16 cellular contexts compared by ENCODE assay signal in the genomic region with DNA sequence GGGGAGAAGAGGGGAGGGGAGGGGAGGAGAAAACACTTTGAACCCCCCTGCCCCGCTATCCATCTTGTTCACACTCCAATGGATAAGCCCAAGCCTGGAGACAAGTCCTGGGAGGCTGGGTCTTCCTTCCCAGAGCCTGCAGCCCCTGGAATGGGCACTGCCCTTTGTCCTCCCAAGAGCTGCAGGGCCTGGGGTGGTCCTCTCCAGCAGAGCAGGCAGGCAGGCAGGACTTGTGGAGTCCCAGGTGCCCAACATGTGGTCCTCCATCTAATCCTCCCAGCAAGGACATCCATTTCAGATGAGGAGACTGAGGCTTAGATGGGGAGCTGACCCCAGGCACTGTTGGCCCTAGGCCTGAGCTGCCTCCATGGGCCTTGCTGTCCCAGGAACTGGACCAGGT. TPM values are rescaled to one million over a fixed set of nuclear protein-coding genes. Genes with fewer than 3 reads are reported as not detected.
DNase-seq lines count a peak whose midpoint lies in the region; TF ChIP-seq lines count a peak whose summit lies in the region.
"Had no signal": no experiment of that assay in that cellular context is flagged by ENCODE, and none has a peak within 500 bp of the region (broad histone marks: within the 10 kb centered on the region; RNA-seq: fewer than 3 reads in every experiment).

No MANE protein-coding gene starts in this region.

- H3K79me2 ChIP-seq in mammary epithelial cell (ENCODE audit: insufficient read depth, low read length) (no peaks in the 10 kb centered on the region), osteoblast (ENCODE audit: insufficient read depth, low read length) (no peaks in the 10 kb centered on the region)

- H3K9me3 ChIP-seq in breast epithelium (no peaks in the 10 kb centered on the region), mammary epithelial cell (replicated peaks; ENCODE audit: insufficient read depth, low read length) (no peaks in the 10 kb centered on the region), osteoblast (ENCODE audit: low read depth, low read length) (no peaks in the 10 kb centered on the region)
- H3K9me3 ChIP-seq: BLaER1 had no signal

- H3K4me1 ChIP-seq in breast epithelium (peaks cover 0 to 8% of the 10 kb centered on the region in 2 donors), mammary epithelial cell (ENCODE audit: insufficient read depth, low read length) (peaks cover 16% of the 10 kb centered on the region), osteoblast (ENCODE audit: insufficient read depth, low read length) (peaks cover 11% of the 10 kb centered on the region)

- H3K36me3 Mint-ChIP-seq in chondrocyte (ENCODE audit: low read depth) (peaks cover 1% of the 10 kb centered on the region), CD14-positive monocyte (no peaks in the 10 kb centered on the region)

- dilution Hi-C loops in mammary epithelial cell (cut with HindIII; ENCODE audit: low sequenced_read_pairs), result no loop called here

- in situ Hi-C loops in mammary epithelial cell (cut with MboI; ENCODE audit: low sequenced_read_pairs in 2 of 2), result loop anchor here in 1 of 2 donors (25.0 kb wide), 1 partner anchor 322 kb away; no protein-coding TSS in a partner anchor
- in situ Hi-C loops in brain microvascular endothelial cell (cut with HindIII; ENCODE audit: low pct_ligation_motif_present, low sequenced_read_pairs), result no loop called here

- TF ChIP-seq POLR2A in breast epithelium (IDR thresholded peaks at IDR 0.05), result no peak

- no peak overlapping the region for H3K4me2 ChIP-seq in mammary epithelial cell (ENCODE audit: insufficient read depth, low read depth, low read length)
- no peak overlapping the region for H3K4me2 ChIP-seq in osteoblast (ENCODE audit: insufficient read depth, low read length)
- H3K4me2 ChIP-seq: BLaER1 had no signal

- H3K27me3 ChIP-seq in breast epithelium (no peaks in the 10 kb centered on the region), mammary epithelial cell (ENCODE audit: insufficient read depth, low read length) (no peaks in the 10 kb centered on the region), osteoblast (ENCODE audit: insufficient read depth, low read length) (no peaks in the 10 kb centered on the region), brain microvascular endothelial cell (replicated peaks) (no peaks in the 10 kb centered on the region)
- H3K27me3 ChIP-seq: BLaER1 had no signal

- H3K4me1 Mint-ChIP-seq in chondrocyte (ENCODE audit: low read depth), result peaks cover 9% of the 10 kb centered on the region
- peaks cover 22% of the 10 kb centered on the region for H3K4me1 Mint-ChIP-seq in CD14-positive monocyte

- CTCF ChIA-PET in mammary epithelial cell (lab: Charles Lee; ENCODE audit: low non-redundant PET), result no interaction called here

- TF ChIP-seq CTCF in breast epithelium (IDR thresholded peaks at IDR 0.05), result no peak
- no peak for TF ChIP-seq CTCF in mammary epithelial cell (conservative IDR thresholded peaks at IDR 0.05 in 1 of 2, IDR thresholded peaks at IDR 0.05 in 1 of 2; ENCODE audit: extremely low read depth in 1 of 2, insufficient read depth in 1 of 2, low read depth in 1 of 2, low read length in 2 of 2)
- TF ChIP-seq CTCF in chondrocyte (IDR thresholded peaks at IDR 0.05), result no peak
- no peak for TF ChIP-seq CTCF in osteoblast (IDR thresholded peaks at IDR 0.05; ENCODE audit: extremely low read depth, low read depth, low read length)
- TF ChIP-seq CTCF in CD14-positive monocyte (IDR thresholded peaks at IDR 0.05), result no peak
- no peak for TF ChIP-seq CTCF in brain microvascular endothelial cell (IDR thresholded peaks at IDR 0.05; ENCODE audit: low read depth, low read length, missing control alignments)

- BruUV-seq in mammary epithelial cell (replicated peaks; lab: Mats Ljungman, UMichigan), result no TSS peak

- H3K27ac ChIP-seq in breast epithelium, result peak overlapping the region; percentile 52 to 81
- no peak overlapping the region for H3K27ac ChIP-seq in mammary epithelial cell (ENCODE audit: insufficient read depth, low read depth, low read length)
- no peak overlapping the region for H3K27ac ChIP-seq in osteoblast (ENCODE audit: low read depth, low read length)
- no peak overlapping the region for H3K27ac ChIP-seq in brain microvascular endothelial cell
- H3K27ac ChIP-seq: BLaER1 had no signal

- H3K27ac Mint-ChIP-seq in chondrocyte (ENCODE audit: unreplicated experiment) (no peak overlapping the region), CD14-positive monocyte (no peak overlapping the region)
- H3K27ac Mint-ChIP-seq: CD4-positive, alpha-beta T cell had no signal

- DNase-seq in breast epithelium (ENCODE audit: low spot score in 2 of 2), result no peak
- no peak for DNase-seq in mammary epithelial cell
- peak; percentile 64 for DNase-seq in chondrocyte (ENCODE audit: low spot score)
- peak; percentile 4 for DNase-seq in osteoblast (ENCODE audit: insufficient read length, low spot score, missing footprints)
- DNase-seq in CD14-positive monocyte (ENCODE audit: low spot score), result no peak
- no peak for DNase-seq in brain microvascular endothelial cell
- no peak for DNase-seq in SK-N-DZ (ENCODE audit: low spot score)
- DNase-seq: 8988T; AML-193; Calu3; CD4-positive, alpha-beta T cell; DMS79 had no signal

- intact Hi-C loops in breast epithelium (cut with DNase I; ENCODE audit: low total_unique reads), result no loop called here
- intact Hi-C loops in mammary epithelial cell (cut with micrococcal nuclease), result no loop called here
- intact Hi-C loops in CD14-positive monocyte (cut with micrococcal nuclease), result no loop called here

- H3K4me3 Mint-ChIP-seq in chondrocyte (ENCODE audit: unreplicated experiment) (no peak overlapping the region), CD14-positive monocyte (no peak overlapping the region)
- H3K4me3 Mint-ChIP-seq: CD4-positive, alpha-beta T cell had no signal

- H3K9ac ChIP-seq in mammary epithelial cell (ENCODE audit: insufficient read depth, low read length), result no peak overlapping the region
- H3K9ac ChIP-seq: BLaER1 had no signal

- no peaks in the 10 kb centered on the region for H3K36me3 ChIP-seq in breast epithelium
- no peaks in the 10 kb centered on the region for H3K36me3 ChIP-seq in mammary epithelial cell (ENCODE audit: insufficient read depth, low read length)
- no peaks in the 10 kb centered on the region for H3K36me3 ChIP-seq in osteoblast (ENCODE audit: insufficient read depth, low read length)
- H3K36me3 ChIP-seq in brain microvascular endothelial cell (replicated peaks), result no peaks in the 10 kb centered on the region
- H3K36me3 ChIP-seq: BLaER1 had no signal

- H3K9me3 Mint-ChIP-seq in chondrocyte (ENCODE audit: low read depth) (no peaks in the 10 kb centered on the region), CD14-positive monocyte (no peaks in the 10 kb centered on the region)
- H3K9me3 Mint-ChIP-seq: CD4-positive, alpha-beta T cell had no signal

- H2AFZ ChIP-seq in mammary epithelial cell (ENCODE audit: low read depth, low read length), result no peak overlapping the region
- no peak overlapping the region for H2AFZ ChIP-seq in osteoblast (ENCODE audit: low read length)

- H3K4me3 ChIP-seq in breast epithelium (no peak overlapping the region), mammary epithelial cell (replicated peaks in 1 of 3; ENCODE audit: insufficient read depth in 1 of 3, low read depth in 2 of 3, low read length in 3 of 3) (no peak overlapping the region), osteoblast (ENCODE audit: insufficient read depth, low read length) (no peak overlapping the region), brain microvascular endothelial cell (ENCODE audit: low read depth, low read length) (no peak overlapping the region)
- H3K4me3 ChIP-seq: BLaER1, GM12878 had no signal

- no peaks in the 10 kb centered on the region for H4K20me1 ChIP-seq in mammary epithelial cell (ENCODE audit: insufficient read depth, low read length)
- no peaks in the 10 kb centered on the region for H4K20me1 ChIP-seq in osteoblast (ENCODE audit: insufficient read depth, low read length)
- H4K20me1 ChIP-seq: BLaER1 had no signal

- H3K27me3 Mint-ChIP-seq in chondrocyte (ENCODE audit: low read depth), result no peaks in the 10 kb centered on the region
- peaks cover 0 to 4% (median 2%) of the 10 kb centered on the region in 3 donors for H3K27me3 Mint-ChIP-seq in CD14-positive monocyte (ENCODE audit: low read depth in 3 of 3)
- H3K27me3 Mint-ChIP-seq: CD4-positive, alpha-beta T cell had no signal

- 100% methylated on average over 1 of the region's 1 CpG for WGBS in mammary epithelial cell (ENCODE audit: low coverage, missing lambda C conversion rate)

RNA-seq across cellular contexts. Expression of gene MESP2, which starts 10.4 kb away (rescaled TPM):
- total RNA-seq in breast epithelium (1 to 10 TPM in 1 of 3 donors, under 1 TPM in 1, not detected in 1; 0.64 to 2.3 TPM), mammary epithelial cell (under 1 TPM in 1 of 2 donors, not detected in 1; 0.31 TPM), chondrocyte (0.25 to 0.51 TPM (median 0.36 TPM) in 3 replicates), osteoblast (0.72 and 1.5 TPM in 2 replicates)
- polyA plus RNA-seq in mammary epithelial cell (0.10 TPM), CD14-positive monocyte (under 1 TPM in 1 of 2 donors, not detected in 1; 0.67 TPM)
- not detected for polyA minus RNA-seq in mammary epithelial cell
- not detected in 2 replicates for polyA plus RNA-seq in SK-N-DZ (2014; cell fraction: cytosol; rRNA removed)
- polyA plus RNA-seq in SK-N-DZ (2014; cell fraction: nucleus; rRNA removed), result not detected in 2 replicates
- total RNA-seq: Calu3; CD4-positive, alpha-beta T cell; G401; GM12878; HT1080 had no signal

RNA-seq across cellular contexts. Expression of gene MESP1, which starts 14.6 kb away (rescaled TPM):
- 10 to 100 TPM in 1 of 3 donors, 1 to 10 TPM in 2; 5.9 to 12.8 (median 6.2) TPM for total RNA-seq in breast epithelium
- total RNA-seq in mammary epithelial cell, result under 1 TPM in 1 of 2 donors, not detected in 1; under 0.01 TPM
- not detected for polyA plus RNA-seq in mammary epithelial cell
- polyA minus RNA-seq in mammary epithelial cell, result not detected
- 0.97 to 2.7 TPM (median 2.1 TPM) in 3 replicates for total RNA-seq in chondrocyte
- under 0.01 TPM in 2 replicates for total RNA-seq in osteoblast
- 1 to 10 TPM in 1 of 2 donors, under 1 TPM in 1; 0.06 to 1.2 TPM for polyA plus RNA-seq in CD14-positive monocyte
- polyA plus RNA-seq in SK-N-DZ (2014; cell fraction: cytosol; rRNA removed), result 0.16 and 1.2 TPM in 2 replicates
- polyA plus RNA-seq in SK-N-DZ (2014; cell fraction: nucleus; rRNA removed), result 0.58 and 1.0 TPM in 2 replicates
- total RNA-seq: G401 had no signal

RNA-seq across cellular contexts. Expression of gene ANPEP, which starts 49.0 kb away (rescaled TPM):
- total RNA-seq in breast epithelium, result 100 to 1,000 TPM in 2 of 3 donors, 10 to 100 TPM in 1; 26.5 to 129 (median 106) TPM
- 1 to 10 TPM; 4.3 to 5.9 TPM for total RNA-seq in mammary epithelial cell
- polyA plus RNA-seq in mammary epithelial cell, result 1.5 TPM
- polyA minus RNA-seq in mammary epithelial cell, result not detected
- 46.5 to 64.9 TPM (median 48.1 TPM) in 3 replicates for total RNA-seq in chondrocyte
- total RNA-seq in osteoblast, result 87.9 and 98.7 TPM in 2 replicates
- 100 to 1,000 TPM in 1 of 2 donors, 10 to 100 TPM in 1; 58.4 to 108 TPM for polyA plus RNA-seq in CD14-positive monocyte
- polyA plus RNA-seq in SK-N-DZ (2014; cell fraction: cytosol; rRNA removed), result 1.3 and 1.8 TPM in 2 replicates
- polyA plus RNA-seq in SK-N-DZ (2014; cell fraction: nucleus; rRNA removed), result 0.60 TPM in 1 of 2 replicates, not detected in the other
- total RNA-seq: G401 had no signal

Comparison
In these comparisons a context has a peak if more than half of its experiments do, and no peak if none do; other contexts are left out.
1. H3K27ac ChIP-seq: peak in breast epithelium (2 of 2); none in mammary epithelial cell (single experiment), osteoblast (single experiment) and brain microvascular endothelial cell (single experiment).
2. DNase-seq: peak in chondrocyte (single experiment) and osteoblast (single experiment); none in breast epithelium (0 of 2), mammary epithelial cell (single experiment), CD14-positive monocyte (single experiment), brain microvascular endothelial cell (single experiment) and SK-N-DZ (single experiment).